In genomic region chr1:193939585-193939984, GRCh38 we compare ENCODE assay signal across 7 cellular contexts.
"Had no signal": no experiment of that assay in that cellular context is flagged by ENCODE, and none has a peak within 500 bp of the region (broad histone marks: within the 10 kb centered on the region; RNA-seq: fewer than 3 reads in every experiment).

No MANE protein-coding gene starts in this region.

- H3K36me3 Mint-ChIP-seq: IgD-negative memory B cell had no signal

- H3K27me3 Mint-ChIP-seq: IgD-negative memory B cell had no signal

- H3K9me3 Mint-ChIP-seq: IgD-negative memory B cell had no signal

- H3K27ac ChIP-seq: HL-60 had no signal

- ATAC-seq: K562 had no signal

- DNase-seq: IMR-90, KBM-7, KG1 had no signal

- H3K4me1 Mint-ChIP-seq: IgD-negative memory B cell had no signal

- H3K4me3 ChIP-seq: K562 had no signal

- H3K4me3 Mint-ChIP-seq: IgD-negative memory B cell had no signal

- FAIRE-seq: HTR-8/SVneo, K562 had no signal
